In the genomic region with DNA sequence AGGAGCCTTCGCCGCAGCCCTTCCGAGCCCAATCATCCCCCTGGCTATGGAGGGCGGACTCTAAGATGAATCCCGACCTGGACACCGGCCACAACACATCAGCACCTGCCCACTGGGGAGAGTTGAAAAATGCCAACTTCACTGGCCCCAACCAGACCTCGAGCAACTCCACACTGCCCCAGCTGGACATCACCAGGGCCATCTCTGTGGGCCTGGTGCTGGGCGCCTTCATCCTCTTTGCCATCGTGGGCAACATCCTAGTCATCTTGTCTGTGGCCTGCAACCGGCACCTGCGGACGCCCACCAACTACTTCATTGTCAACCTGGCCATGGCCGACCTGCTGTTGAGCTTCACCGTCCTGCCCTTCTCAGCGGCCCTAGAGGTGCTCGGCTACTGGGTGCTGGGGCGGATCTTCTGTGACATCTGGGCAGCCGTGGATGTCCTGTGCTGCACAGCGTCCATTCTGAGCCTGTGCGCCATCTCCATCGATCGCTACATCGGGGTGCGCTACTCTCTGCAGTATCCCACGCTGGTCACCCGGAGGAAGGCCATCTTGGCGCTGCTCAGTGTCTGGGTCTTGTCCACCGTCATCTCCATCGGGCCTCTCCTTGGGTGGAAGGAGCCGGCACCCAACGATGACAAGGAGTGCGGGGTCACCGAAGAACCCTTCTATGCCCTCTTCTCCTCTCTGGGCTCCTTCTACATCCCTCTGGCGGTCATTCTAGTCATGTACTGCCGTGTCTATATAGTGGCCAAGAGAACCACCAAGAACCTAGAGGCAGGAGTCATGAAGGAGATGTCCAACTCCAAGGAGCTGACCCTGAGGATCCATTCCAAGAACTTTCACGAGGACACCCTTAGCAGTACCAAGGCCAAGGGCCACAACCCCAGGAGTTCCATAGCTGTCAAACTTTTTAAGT, we compare ENCODE assay signal across 7 cellular contexts. TPM values are rescaled to one million over a fixed set of nuclear protein-coding genes. Genes with fewer than 3 reads are reported as not detected.
DNase-seq lines count a peak whose midpoint lies in the region; ATAC-seq, FAIRE-seq and TF ChIP-seq lines count a peak whose summit lies in the region.

No MANE protein-coding gene starts in this region.

- no peak for DNase-seq in astrocyte of the spinal cord (ENCODE audit: low read depth, low spot score)
- no peak for DNase-seq in kidney
- DNase-seq in NCI-H1694 treated with DMSO at 0.1 percent for 48 hours (lab: John Stamatoyannopoulos, UW), result no peak

- H3K36me3 ChIP-seq in HUES64 (ENCODE audit: insufficient read depth, low read length) (no peaks in the 10 kb centered on the region), kidney (ENCODE audit: control insufficient read depth in 1 of 2, insufficient read depth in 2 of 2, low read length in 2 of 2) (no peaks in the 10 kb centered on the region), subcutaneous abdominal adipose tissue (ENCODE audit: control insufficient read depth in 5 of 5, insufficient read depth in 5 of 5, low read length in 5 of 5) (no peaks in the 10 kb centered on the region)

- H3K27ac ChIP-seq in HUES64 (ENCODE audit: low read depth, low read length), result no peak overlapping the region
- peak overlapping the region; percentile 38 to 64 for H3K27ac ChIP-seq in kidney (ENCODE audit: low read depth in 2 of 2, low read length in 2 of 2)
- no peak overlapping the region for H3K27ac ChIP-seq in subcutaneous abdominal adipose tissue (ENCODE audit: low read depth, low read length)

- intact Hi-C loops in kidney (cut with DNase I), result no loop called here

- WGBS in HUES64, result 82% methylated on average over 36 of the region's 36 CpGs

- H3K9me3 ChIP-seq in HUES64 (ENCODE audit: insufficient read depth, low read depth, low read length) (no peaks in the 10 kb centered on the region), kidney (ENCODE audit: control insufficient read depth in 1 of 2, low read length in 2 of 2) (no peaks in the 10 kb centered on the region), subcutaneous abdominal adipose tissue (ENCODE audit: control insufficient read depth in 5 of 5, low read length in 5 of 5) (no peaks in the 10 kb centered on the region)

- no peak for ATAC-seq in GM21576 (IDR thresholded peaks at IDR 0.05; ENCODE audit: unreplicated experiment)
- ATAC-seq in GM19455 (IDR thresholded peaks at IDR 0.05; ENCODE audit: unreplicated experiment), result no peak

- no peak for TF ChIP-seq CTCF in astrocyte of the spinal cord (IDR thresholded peaks at IDR 0.05; ENCODE audit: low read depth, low read length)
- TF ChIP-seq CTCF in kidney (IDR thresholded peaks at IDR 0.05; ENCODE audit: borderline replicate concordance, extremely low read depth, insufficient read depth), result no peak

- H3K27me3 ChIP-seq in HUES64 (ENCODE audit: insufficient read depth, low read length), result peaks cover 52% of the 10 kb centered on the region
- H3K27me3 ChIP-seq in subcutaneous abdominal adipose tissue (ENCODE audit: control insufficient read depth in 5 of 5, insufficient read depth in 4 of 5, low read length in 5 of 5), result peaks cover 0 to 11% (median 8%) of the 10 kb centered on the region in 5 donors

- H3K9ac ChIP-seq in HUES64 (ENCODE audit: low read depth, low read length) (no peak overlapping the region), kidney (ENCODE audit: low read length in 2 of 2) (peak overlapping the region in 1 of 2 donors; percentile 28), subcutaneous abdominal adipose tissue (ENCODE audit: low read length in 5 of 5) (no peak overlapping the region)

- in situ Hi-C loops in astrocyte of the spinal cord (cut with HindIII; ENCODE audit: low sequenced_read_pairs), result no loop called here

- H3K4me3 ChIP-seq in HUES64 (ENCODE audit: low read length) (peak overlapping the region; percentile 61), astrocyte of the spinal cord (ENCODE audit: low read depth, low read length) (peak overlapping the region; percentile 46), kidney (ENCODE audit: low read length in 2 of 2) (peak overlapping the region; percentile 51 to 61), subcutaneous abdominal adipose tissue (ENCODE audit: low read depth in 1 of 5, low read length in 5 of 5) (peak overlapping the region; percentile 39 to 53 (median 42))

- H3K4me1 ChIP-seq in HUES64 (ENCODE audit: insufficient read depth, low read length) (0 out of 2 replicates have a peak, but pooled peaks cover 5% of the 10 kb centered on the region), kidney (ENCODE audit: control insufficient read depth in 1 of 2, insufficient read depth in 1 of 2, low read depth in 1 of 2, low read length in 2 of 2) (peaks cover 20 to 40% of the 10 kb centered on the region in 2 donors), subcutaneous abdominal adipose tissue (ENCODE audit: control insufficient read depth in 5 of 5, insufficient read depth in 5 of 5, low read length in 5 of 5) (peaks cover 5 to 37% (median 26%) of the 10 kb centered on the region in 5 donors)

- FAIRE-seq in kidney (lab: Jason Lieb, UNC), result no peak

RNA-seq across cellular contexts. Expression of a gene that starts 0.8 kb away (rescaled TPM):
- 0.10 TPM for polyA plus RNA-seq in HUES64 (2013, experiment 1 of 2)
- polyA plus RNA-seq in HUES64 (2013, experiment 2 of 2), result 0.25 TPM
- total RNA-seq in kidney, result 1.6 TPM
- 2.3 TPM for polyA plus RNA-seq in kidney (ENCODE audit: insufficient read depth, low read depth, low replicate concordance)

Comparison
In these comparisons a context has a peak if more than half of its experiments do, and no peak if none do; other contexts are left out.
1. H3K27ac ChIP-seq: peak in kidney (2 of 2); none in HUES64 (single experiment) and subcutaneous abdominal adipose tissue (single experiment).
2. Peak in every context shown above with its lines, with median percentiles within 50 percentile points of each other: H3K4me3 ChIP-seq.